11 cellular contexts compared by ENCODE assay signal in the genomic region with DNA sequence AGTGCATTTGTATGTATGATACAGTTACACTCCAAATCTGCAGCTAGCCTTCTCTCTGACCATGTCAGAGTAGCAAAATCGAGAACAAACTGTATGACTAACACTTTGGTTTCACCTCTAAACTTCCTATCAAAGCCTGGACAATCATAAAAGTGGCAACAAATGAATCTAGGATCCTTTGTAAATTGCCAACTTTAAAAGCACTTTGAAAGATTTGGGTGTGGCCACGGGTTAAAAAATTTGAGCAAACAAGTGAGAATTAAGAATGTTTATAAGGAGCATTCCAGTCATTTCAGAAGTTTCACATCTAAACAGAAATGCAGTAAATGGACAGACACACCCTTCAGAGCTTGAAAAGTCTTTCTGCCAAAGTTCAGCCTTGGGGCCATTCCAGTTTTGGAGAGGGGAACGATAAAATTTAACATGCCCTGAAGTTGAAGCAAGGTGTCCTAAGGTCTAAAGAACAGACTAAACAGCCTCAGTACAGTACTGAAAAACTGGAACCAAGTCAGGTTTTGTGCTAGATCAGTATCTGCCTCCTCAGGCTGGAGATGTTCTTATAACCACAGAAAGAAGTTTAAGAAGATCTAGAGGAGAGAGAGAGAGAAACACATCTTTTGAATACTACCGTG.
DNase-seq lines count a peak whose midpoint lies in the region; ATAC-seq and TF ChIP-seq lines count a peak whose summit lies in the region.
"Had no signal": no experiment of that assay in that cellular context is flagged by ENCODE, and none has a peak within 500 bp of the region (broad histone marks: within the 10 kb centered on the region; RNA-seq: fewer than 3 reads in every experiment).

No MANE protein-coding gene starts in this region.

- H3K79me2 ChIP-seq in HCT116 (ENCODE audit: insufficient read depth, low read length) = no peaks in the 10 kb centered on the region

- peak overlapping the region; percentile 29 for H3K9ac ChIP-seq in HCT116 (ENCODE audit: low read length)

- H3K4me1 ChIP-seq in HCT116 (ENCODE audit: control insufficient read depth in 1 of 2, insufficient read depth in 2 of 2, low read length in 2 of 2) (peaks cover 57 to 75% of the 10 kb centered on the region in 2 experiments), spleen (no peaks in the 10 kb centered on the region), tibial artery (no peaks in the 10 kb centered on the region)

- intact Hi-C loops in HCT116 (cut with micrococcal nuclease) = no loop called here
- intact Hi-C loops in spleen (cut with DNase I; ENCODE audit: low total_unique reads) = no loop called here
- intact Hi-C loops in tibial artery (cut with DNase I; ENCODE audit: low total_unique reads) = no loop called here

- 63 to 82% (median 70%) methylated on average over 4 of the region's 4 CpGs for WGBS in spleen, 5 donors

- CTCF ChIA-PET in HCT116 (lab: Charles Lee) = no interaction called here

- no peaks in the 10 kb centered on the region for H3K9me2 ChIP-seq in HCT116 (ENCODE audit: insufficient read depth)

- peak overlapping the region; percentile 67 for H3K4me2 ChIP-seq in HCT116 (ENCODE audit: low read length)

- H3K9me3 ChIP-seq in HCT116 (ENCODE audit: control insufficient read depth in 1 of 2, insufficient read depth in 1 of 2, low read depth in 1 of 2, low read length in 2 of 2) (no peaks in the 10 kb centered on the region), spleen (no peaks in the 10 kb centered on the region), tibial artery (no peaks in the 10 kb centered on the region)

- RAD21 ChIA-PET in HCT116 (lab: Charles Lee; ENCODE audit: low non-redundant PET in 1 of 2, low total read pairs in 2 of 2, uncharacterized antibody in 2 of 2, unreplicated experiment in 2 of 2) = no interaction called here

- POLR2A ChIA-PET in HCT116 (lab: Charles Lee) = interaction anchor here (1.6 kb wide), 1 partner anchor 10 kb away, joined by 3 read pairs; no protein-coding TSS in a partner anchor

- H3K36me3 ChIP-seq in HCT116 (ENCODE audit: control insufficient read depth in 1 of 2, insufficient read depth in 2 of 2, low read length in 2 of 2) = no peaks in the 10 kb centered on the region
- H3K36me3 ChIP-seq in spleen = no peaks in the 10 kb centered on the region
- H3K36me3 ChIP-seq in tibial artery = no peaks in the 10 kb centered on the region

- ATAC-seq in GM18868 (IDR thresholded peaks at IDR 0.05; ENCODE audit: unreplicated experiment) = peak; percentile 55
- ATAC-seq in HCT116 = peak; percentile 81
- ATAC-seq in HG03565 (IDR thresholded peaks at IDR 0.05; ENCODE audit: unreplicated experiment) = peak; percentile 57
- no peak for ATAC-seq in SK-N-SH treated with all-trans-retinoic acid at 6 μM for 48 hours

- no TSS peak for BruUV-seq in HCT116 (replicated peaks; lab: Mats Ljungman, UMichigan)

- H3K4me3 ChIP-seq in HCT116 (replicated peaks in 1 of 2; ENCODE audit: low read depth in 1 of 2, low read length in 2 of 2) = no peak overlapping the region; a peak in 1 of 4 replicates
- H3K4me3 ChIP-seq in spleen = no peak overlapping the region
- H3K4me3 ChIP-seq in tibial artery = no peak overlapping the region

- no peaks in the 10 kb centered on the region for H4K20me1 ChIP-seq in HCT116 (ENCODE audit: insufficient read depth)

- peak; percentile 52 for DNase-seq in HCT116 (ENCODE audit: low read depth, low spot score)
- DNase-seq in renal cortical epithelial cell (ENCODE audit: low read depth) = peak; percentile 31
- no peak for DNase-seq in spleen
- DNase-seq in tibial artery = no peak
- DNase-seq: activated CD4-positive, CD25-positive, alpha-beta regulatory T cell treated with anti-CD3 and anti-CD28 coated beads, Interleukin-2, amount 50 U/mL, for 72 hours; activated effector memory CD4-positive, alpha-beta T cell treated with Interleukin-2 at 50 U/mL for 16 hours; DND-41; NCI-H146 had no signal

- H3K27ac ChIP-seq in HCT116 (ENCODE audit: low read depth, low read length) (peak overlapping the region; percentile 83), spleen (no peak overlapping the region), tibial artery (no peak overlapping the region)

- H2AFZ ChIP-seq in HCT116 (ENCODE audit: low read depth, low read length, poor library complexity, severe bottlenecking) = peak overlapping the region; percentile 81

- TF ChIP-seq CTCF in HCT116 (IDR thresholded peaks at IDR 0.05 in 2 of 3, conservative IDR thresholded peaks at IDR 0.05 in 1 of 3; ENCODE audit: borderline replicate concordance in 1 of 3, insufficient read depth in 1 of 3, low read depth in 2 of 3, low read length in 2 of 3) = no peak
- no peak for TF ChIP-seq CTCF in spleen (IDR thresholded peaks at IDR 0.05 in 8 of 11, conservative IDR thresholded peaks at IDR 0.05 in 3 of 11)
- no peak for TF ChIP-seq CTCF in tibial artery (IDR thresholded peaks at IDR 0.05)

- TF ChIP-seq POLR2A in HCT116 (IDR thresholded peaks at IDR 0.05; ENCODE audit: borderline replicate concordance, extremely low read depth, insufficient read depth, insufficient read length) (no peak), spleen (IDR thresholded peaks at IDR 0.05) (no peak)

- no peaks in the 10 kb centered on the region for H3K27me3 ChIP-seq in HCT116 (ENCODE audit: insufficient read depth, low read length)
- no peaks in the 10 kb centered on the region for H3K27me3 ChIP-seq in spleen (replicated peaks in 1 of 7)
- H3K27me3 ChIP-seq in tibial artery = no peaks in the 10 kb centered on the region

- peak; percentile 3; the same call in 1 of the 2 replicates for TF ChIP-seq RAD21 in HCT116 (IDR thresholded peaks at IDR 0.05; ENCODE audit: low read depth)

TF ChIP-seq in HCT116, 20 proteins besides CTCF, POLR2A, EP300 and RAD21 (continues in another document):
- TF ChIP-seq, protein P1, sequence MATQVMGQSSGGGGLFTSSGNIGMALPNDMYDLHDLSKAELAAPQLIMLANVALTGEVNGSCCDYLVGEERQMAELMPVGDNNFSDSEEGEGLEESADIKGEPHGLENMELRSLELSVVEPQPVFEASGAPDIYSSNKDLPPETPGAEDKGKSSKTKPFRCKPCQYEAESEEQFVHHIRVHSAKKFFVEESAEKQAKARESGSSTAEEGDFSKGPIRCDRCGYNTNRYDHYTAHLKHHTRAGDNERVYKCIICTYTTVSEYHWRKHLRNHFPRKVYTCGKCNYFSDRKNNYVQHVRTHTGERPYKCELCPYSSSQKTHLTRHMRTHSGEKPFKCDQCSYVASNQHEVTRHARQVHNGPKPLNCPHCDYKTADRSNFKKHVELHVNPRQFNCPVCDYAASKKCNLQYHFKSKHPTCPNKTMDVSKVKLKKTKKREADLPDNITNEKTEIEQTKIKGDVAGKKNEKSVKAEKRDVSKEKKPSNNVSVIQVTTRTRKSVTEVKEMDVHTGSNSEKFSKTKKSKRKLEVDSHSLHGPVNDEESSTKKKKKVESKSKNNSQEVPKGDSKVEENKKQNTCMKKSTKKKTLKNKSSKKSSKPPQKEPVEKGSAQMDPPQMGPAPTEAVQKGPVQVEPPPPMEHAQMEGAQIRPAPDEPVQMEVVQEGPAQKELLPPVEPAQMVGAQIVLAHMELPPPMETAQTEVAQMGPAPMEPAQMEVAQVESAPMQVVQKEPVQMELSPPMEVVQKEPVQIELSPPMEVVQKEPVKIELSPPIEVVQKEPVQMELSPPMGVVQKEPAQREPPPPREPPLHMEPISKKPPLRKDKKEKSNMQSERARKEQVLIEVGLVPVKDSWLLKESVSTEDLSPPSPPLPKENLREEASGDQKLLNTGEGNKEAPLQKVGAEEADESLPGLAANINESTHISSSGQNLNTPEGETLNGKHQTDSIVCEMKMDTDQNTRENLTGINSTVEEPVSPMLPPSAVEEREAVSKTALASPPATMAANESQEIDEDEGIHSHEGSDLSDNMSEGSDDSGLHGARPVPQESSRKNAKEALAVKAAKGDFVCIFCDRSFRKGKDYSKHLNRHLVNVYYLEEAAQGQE (IDR thresholded peaks at IDR 0.05; ENCODE audit: low read depth) = no peak
- TF ChIP-seq SRF (IDR thresholded peaks at IDR 0.05; ENCODE audit: low read depth) (no peak), ZFX (IDR thresholded peaks at IDR 0.05) (no peak), POLR2AphosphoS5 (IDR thresholded peaks at IDR 0.05; ENCODE audit: low read depth, low read length) (no peak), CBX3 (IDR thresholded peaks at IDR 0.05; ENCODE audit: low read depth) (no peak), JUND (IDR thresholded peaks at IDR 0.05) (peak; percentile 35; the same call in 1 of the 2 replicates), YY1 (IDR thresholded peaks at IDR 0.05; ENCODE audit: extremely low read depth, insufficient replicate concordance, low read depth, low read length) (no peak)

TF ChIP-seq in SK-N-SH treated with all-trans-retinoic acid at 6 μM for 48 hours, 23 proteins besides CTCF, POLR2A, EP300 and RAD21:
- no peak for TF ChIP-seq TCF4 (CRISPR knock-in tag; IDR thresholded peaks at IDR 0.05; ENCODE audit: borderline replicate concordance)
- no peak for TF ChIP-seq RARB (CRISPR knock-in tag; IDR thresholded peaks at IDR 0.05)
- no peak for TF ChIP-seq BACH2 (CRISPR knock-in tag; IDR thresholded peaks at IDR 0.05; ENCODE audit: borderline replicate concordance)
- TF ChIP-seq, protein P2, sequence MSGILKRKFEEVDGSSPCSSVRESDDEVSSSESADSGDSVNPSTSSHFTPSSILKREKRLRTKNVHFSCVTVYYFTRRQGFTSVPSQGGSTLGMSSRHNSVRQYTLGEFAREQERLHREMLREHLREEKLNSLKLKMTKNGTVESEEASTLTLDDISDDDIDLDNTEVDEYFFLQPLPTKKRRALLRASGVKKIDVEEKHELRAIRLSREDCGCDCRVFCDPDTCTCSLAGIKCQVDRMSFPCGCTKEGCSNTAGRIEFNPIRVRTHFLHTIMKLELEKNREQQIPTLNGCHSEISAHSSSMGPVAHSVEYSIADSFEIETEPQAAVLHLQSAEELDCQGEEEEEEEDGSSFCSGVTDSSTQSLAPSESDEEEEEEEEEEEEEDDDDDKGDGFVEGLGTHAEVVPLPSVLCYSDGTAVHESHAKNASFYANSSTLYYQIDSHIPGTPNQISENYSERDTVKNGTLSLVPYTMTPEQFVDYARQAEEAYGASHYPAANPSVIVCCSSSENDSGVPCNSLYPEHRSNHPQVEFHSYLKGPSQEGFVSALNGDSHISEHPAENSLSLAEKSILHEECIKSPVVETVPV (CRISPR knock-in tag; IDR thresholded peaks at IDR 0.05) = no peak
- TF ChIP-seq ZFP30 (CRISPR knock-in tag; IDR thresholded peaks at IDR 0.05) = no peak
- no peak for TF ChIP-seq ZNF8 (CRISPR knock-in tag; IDR thresholded peaks at IDR 0.05)
- TF ChIP-seq ZC3H10 (CRISPR knock-in tag; IDR thresholded peaks at IDR 0.05) = no peak
- no peak for TF ChIP-seq ZFP3 (CRISPR knock-in tag; IDR thresholded peaks at IDR 0.05)
- TF ChIP-seq TOX (CRISPR knock-in tag; IDR thresholded peaks at IDR 0.05; ENCODE audit: borderline replicate concordance) = no peak
- no peak for TF ChIP-seq ESRRG (CRISPR knock-in tag; IDR thresholded peaks at IDR 0.05)
- no peak for TF ChIP-seq PPARA (CRISPR knock-in tag; IDR thresholded peaks at IDR 0.05; ENCODE audit: borderline replicate concordance)
- no peak for TF ChIP-seq CSDC2 (CRISPR knock-in tag; IDR thresholded peaks at IDR 0.05)

Comparison
In these comparisons a context has a peak if more than half of its experiments do, and no peak if none do; other contexts are left out.
1. DNase-seq: peak in HCT116 (single experiment) and renal cortical epithelial cell (single experiment); none in spleen (single experiment) and tibial artery (0 of 2).